Comparison of ENCODE assay signal across 30 cellular contexts in genomic region chr15:66109826-66110225, GRCh38.
"Had no signal": no experiment of that assay in that cellular context is flagged by ENCODE, and none has a peak within 500 bp of the region (broad histone marks: within the 10 kb centered on the region; RNA-seq: fewer than 3 reads in every experiment).

No MANE protein-coding gene starts in this region.

- H3K9me3 ChIP-seq: adrenal gland, body of pancreas, breast epithelium had no signal

- H3K4me3 ChIP-seq: adrenal gland, body of pancreas, breast epithelium had no signal

- H3K27me3 ChIP-seq: adrenal gland, body of pancreas had no signal

- H3K36me3 ChIP-seq: adrenal gland, brain microvascular endothelial cell, breast epithelium had no signal

- DNase-seq: activated B cell treated with CpG ODN at 0.5 μM for 24 hours; activated CD4-positive, alpha-beta memory T cell treated with anti-CD3 and anti-CD28 coated beads, Interleukin-2, amount 10 ng/mL, durations not matched to agents 7 days and 5 days; activated CD4-positive, alpha-beta T cell treated with anti-CD3 and anti-CD28 coated beads for 4 hours; activated CD4-positive, alpha-beta T cell treated with anti-CD3 and anti-CD28 coated beads, Interleukin-2, amount 10 ng/mL, durations not matched to agents 24 days and 14 days; activated CD4-positive, alpha-beta T cell treated with anti-CD3 and anti-CD28 coated beads, Interleukin-2, amount 50 U/mL, for 48 hours; activated CD4-positive, CD25-positive, alpha-beta regulatory T cell treated with anti-CD3 and anti-CD28 coated beads, Interleukin-2, amount 50 U/mL, for 72 hours; activated CD8-positive, alpha-beta memory T cell treated with anti-CD3 and anti-CD28 coated beads for 24 hours; activated CD8-positive, alpha-beta memory T cell treated with anti-CD3 and anti-CD28 coated beads, Interleukin-2, amount 10 ng/mL, durations not matched to agents 7 days and 5 days; activated CD8-positive, alpha-beta memory T cell treated with anti-CD3 and anti-CD28 coated beads, Interleukin-2, amount 50 U/mL, for 48 hours; activated CD8-positive, alpha-beta T cell treated with anti-CD3 and anti-CD28 coated beads, Interleukin-2, amount 10 ng/mL, durations not matched to agents 7 days and 5 days; activated effector memory CD4-positive, alpha-beta T cell treated with anti-CD3 and anti-CD28 coated beads, Interleukin-2, amount 50 U/mL, for 16 hours; activated gamma-delta T cell treated with Interleukin-2 at 50 U/mL for 16 hours; activated naive CD4-positive, alpha-beta T cell; activated naive CD4-positive, alpha-beta T cell treated with anti-CD3 and anti-CD28 coated beads for 36 hours; activated naive CD4-positive, alpha-beta T cell treated with anti-CD3 and anti-CD28 coated beads, Interleukin-2, amount 50 U/mL, for 16 hours; activated naive CD8-positive, alpha-beta T cell treated with anti-CD3 and anti-CD28 coated beads for 36 hours; activated T-cell treated with anti-CD3 and anti-CD28 coated beads, Interleukin-2, amount 50 U/mL, for 24 hours; activated T-cell treated with anti-CD3 and anti-CD28 coated beads, Interleukin-2, amount 50 U/mL, for 48 hours; adrenal gland; amniotic stem cell; aorta; body of pancreas; brain microvascular endothelial cell; central memory CD4-positive, alpha-beta T cell; T-helper 1 cell; T-helper 2 cell; T-helper 9 cell had no signal

- H3K27ac ChIP-seq: adrenal gland, body of pancreas, brain microvascular endothelial cell, breast epithelium, VCaP had no signal

- ATAC-seq: activated CD8-positive, alpha-beta memory T cell treated with anti-CD3 and anti-CD28 coated beads, Interleukin-2, amount 10 ng/mL, durations not matched to agents 7 days and 5 days; activated CD8-positive, alpha-beta T cell treated with anti-CD3 and anti-CD28 coated beads, Interleukin-2, amount 10 ng/mL, durations not matched to agents 7 days and 5 days; activated naive CD4-positive, alpha-beta T cell treated with anti-CD3 and anti-CD28 coated beads, Interleukin-2, amount 50 U/mL, for 72 hours; body of pancreas had no signal

- H3K4me1 ChIP-seq: adrenal gland, breast epithelium had no signal
